ENCODE assay signal across 1 cellular context in genomic region chr1:59752556-59753412, GRCh38.
TF ChIP-seq lines count a peak whose summit lies in the region.

No MANE protein-coding gene starts in this region.

TF ChIP-seq in GM23338, 12 proteins besides CTCF, POLR2A, EP300 and RAD21 (continued from another document):
- TF ChIP-seq REST (IDR thresholded peaks at IDR 0.05; ENCODE audit: unreplicated experiment) (no peak), POLR2AphosphoS5 (IDR thresholded peaks at IDR 0.05; ENCODE audit: low read depth) (no peak), CREB1 (CRISPR knock-in tag; IDR thresholded peaks at IDR 0.05; ENCODE audit: low read depth) (no peak)
TF ChIP-seq in GM23338: peak in this region for 0.
